Comparison of ENCODE assay signal across 1 cellular context in genomic region chr16:9437115-9437514, GRCh38.
TF ChIP-seq lines count a peak whose summit lies in the region.

No MANE protein-coding gene starts in this region.

TF ChIP-seq in GM12878, 131 proteins besides CTCF, POLR2A, EP300 and RAD21 (continued from another document):
- peak; percentile 99 for TF ChIP-seq MLLT1 (IDR thresholded peaks at IDR 0.05)
